36 cellular contexts compared by ENCODE assay signal in genomic region chr15:81853349-81853748, GRCh38.
"Had no signal": no experiment of that assay in that cellular context is flagged by ENCODE, and none has a peak within 500 bp of the region (broad histone marks: within the 10 kb centered on the region; RNA-seq: fewer than 3 reads in every experiment).

No MANE protein-coding gene starts in this region.

- H3K9me3 ChIP-seq: ascending aorta had no signal

- H3K27me3 ChIP-seq: ascending aorta, cardiac muscle cell had no signal

- H3K36me3 Mint-ChIP-seq: activated CD4-positive, alpha-beta memory T cell treated with anti-CD3 and anti-CD28 coated beads for 36 hours; activated naive CD8-positive, alpha-beta T cell; activated naive CD8-positive, alpha-beta T cell treated with anti-CD3 and anti-CD28 coated beads, Interleukin-2, amount 10 ng/mL, durations not matched to agents 7 days and 5 days had no signal

- H3K4me3 ChIP-seq: ascending aorta, cardiac muscle cell had no signal

- H3K4me3 Mint-ChIP-seq: activated B cell treated with CpG ODN at 0.5 μM for 24 hours; activated CD4-positive, alpha-beta memory T cell treated with anti-CD3 and anti-CD28 coated beads for 36 hours; activated CD4-positive, alpha-beta T cell treated with anti-CD3 and anti-CD28 coated beads, Interleukin-2, amount 10 ng/mL, durations not matched to agents 24 days and 14 days; activated CD8-positive, alpha-beta T cell treated with anti-CD3 and anti-CD28 coated beads for 36 hours; activated naive CD4-positive, alpha-beta T cell treated with anti-CD3 and anti-CD28 coated beads for 36 hours; activated naive CD8-positive, alpha-beta T cell; activated naive CD8-positive, alpha-beta T cell treated with anti-CD3 and anti-CD28 coated beads, Interleukin-2, amount 10 ng/mL, durations not matched to agents 7 days and 5 days; activated naive CD8-positive, alpha-beta T cell treated with anti-CD3 and anti-CD28 coated beads, Interleukin-2, amount 50 U/mL, for 24 hours; activated T-cell treated with anti-CD3 and anti-CD28 coated beads, Interleukin-2, amount 50 U/mL, for 4 hours; activated T-cell treated with anti-CD3 and anti-CD28 coated beads, Interleukin-2, amount 50 U/mL, for 72 hours; activated T-helper 1 cell treated with anti-CD3 and anti-CD28 coated beads, Interleukin-12 subunit alpha, Interleukin-12 subunit beta, Interleukin-2, Interleukin-4 antibody, amounts not matched to agents 30 ng/mL and 10 ng/mL and 1 ng/mL, durations not matched to agents 14 hours and 24 hours and 36 hours; activated T-helper 17 cell treated with anti-CD3 and anti-CD28 coated beads, Interleukin-2, amount 50 U/mL, for 72 hours; brain; central memory CD8-positive, alpha-beta T cell; T-helper 1 cell treated with Interleukin-12 subunit alpha and Interleukin-12 subunit beta and Interleukin-4 antibody, amounts not matched to agents 30 μg/mL and 1 μg/mL, for 36 hours; T-helper 2 cell treated with Interferon-gamma antibody and Interleukin-4, amounts not matched to agents 5 μg/mL and 100 μg/mL, for 36 hours had no signal

- H3K36me3 ChIP-seq: ascending aorta, cardiac muscle cell had no signal

- H3K9me3 Mint-ChIP-seq: activated B cell treated with CpG ODN at 0.5 μM for 24 hours; activated CD4-positive, alpha-beta memory T cell treated with anti-CD3 and anti-CD28 coated beads for 36 hours; activated CD4-positive, alpha-beta T cell treated with anti-CD3 and anti-CD28 coated beads, Interleukin-2, amount 10 ng/mL, durations not matched to agents 24 days and 14 days; activated CD8-positive, alpha-beta T cell treated with anti-CD3 and anti-CD28 coated beads for 36 hours; activated naive CD4-positive, alpha-beta T cell treated with anti-CD3 and anti-CD28 coated beads for 36 hours; activated naive CD8-positive, alpha-beta T cell treated with anti-CD3 and anti-CD28 coated beads, Interleukin-2, amount 10 ng/mL, durations not matched to agents 7 days and 5 days; activated naive CD8-positive, alpha-beta T cell treated with anti-CD3 and anti-CD28 coated beads, Interleukin-2, amount 50 U/mL, for 24 hours; activated T-cell treated with anti-CD3 and anti-CD28 coated beads, Interleukin-2, amount 50 U/mL, for 4 hours; activated T-cell treated with anti-CD3 and anti-CD28 coated beads, Interleukin-2, amount 50 U/mL, for 72 hours; activated T-helper 1 cell treated with anti-CD3 and anti-CD28 coated beads, Interleukin-12 subunit alpha, Interleukin-12 subunit beta, Interleukin-2, Interleukin-4 antibody, amounts not matched to agents 30 ng/mL and 10 ng/mL and 1 ng/mL, durations not matched to agents 14 hours and 24 hours and 36 hours; activated T-helper 17 cell treated with anti-CD3 and anti-CD28 coated beads, Interleukin-2, amount 50 U/mL, for 72 hours; brain; central memory CD8-positive, alpha-beta T cell; T-helper 1 cell treated with Interleukin-12 subunit alpha and Interleukin-12 subunit beta and Interleukin-4 antibody, amounts not matched to agents 30 μg/mL and 1 μg/mL, for 36 hours; T-helper 2 cell treated with Interferon-gamma antibody and Interleukin-4, amounts not matched to agents 5 μg/mL and 100 μg/mL, for 36 hours had no signal

- ATAC-seq: activated CD8-positive, alpha-beta T cell treated with anti-CD3 and anti-CD28 coated beads for 36 hours; activated naive CD8-positive, alpha-beta T cell treated with anti-CD3 and anti-CD28 coated beads, Interleukin-2, amount 50 U/mL, for 24 hours; activated T-cell treated with anti-CD3 and anti-CD28 coated beads, Interleukin-2, amount 50 U/mL, for 4 hours; activated T-cell treated with anti-CD3 and anti-CD28 coated beads, Interleukin-2, amount 50 U/mL, for 72 hours; activated T-helper 17 cell treated with anti-CD3 and anti-CD28 coated beads, Interleukin-2, amount 50 U/mL, for 72 hours had no signal

- H3K27ac Mint-ChIP-seq: activated B cell treated with CpG ODN at 0.5 μM for 24 hours; activated CD4-positive, alpha-beta memory T cell treated with anti-CD3 and anti-CD28 coated beads for 36 hours; activated CD4-positive, alpha-beta T cell treated with anti-CD3 and anti-CD28 coated beads, Interleukin-2, amount 10 ng/mL, durations not matched to agents 24 days and 14 days; activated CD8-positive, alpha-beta T cell treated with anti-CD3 and anti-CD28 coated beads for 36 hours; activated naive CD4-positive, alpha-beta T cell treated with anti-CD3 and anti-CD28 coated beads for 36 hours; activated naive CD8-positive, alpha-beta T cell; activated naive CD8-positive, alpha-beta T cell treated with anti-CD3 and anti-CD28 coated beads, Interleukin-2, amount 10 ng/mL, durations not matched to agents 7 days and 5 days; activated naive CD8-positive, alpha-beta T cell treated with anti-CD3 and anti-CD28 coated beads, Interleukin-2, amount 50 U/mL, for 24 hours; activated T-cell treated with anti-CD3 and anti-CD28 coated beads, Interleukin-2, amount 50 U/mL, for 72 hours; activated T-helper 1 cell treated with anti-CD3 and anti-CD28 coated beads, Interleukin-12 subunit alpha, Interleukin-12 subunit beta, Interleukin-2, Interleukin-4 antibody, amounts not matched to agents 30 ng/mL and 10 ng/mL and 1 ng/mL, durations not matched to agents 14 hours and 24 hours and 36 hours; activated T-helper 17 cell treated with anti-CD3 and anti-CD28 coated beads, Interleukin-2, amount 50 U/mL, for 72 hours; T-helper 1 cell treated with Interleukin-12 subunit alpha and Interleukin-12 subunit beta and Interleukin-4 antibody, amounts not matched to agents 30 μg/mL and 1 μg/mL, for 36 hours; T-helper 2 cell treated with Interferon-gamma antibody and Interleukin-4, amounts not matched to agents 5 μg/mL and 100 μg/mL, for 36 hours had no signal

- H3K4me1 Mint-ChIP-seq: activated B cell treated with CpG ODN at 0.5 μM for 24 hours; activated CD4-positive, alpha-beta T cell treated with anti-CD3 and anti-CD28 coated beads, Interleukin-2, amount 10 ng/mL, durations not matched to agents 24 days and 14 days; activated naive CD8-positive, alpha-beta T cell treated with anti-CD3 and anti-CD28 coated beads, Interleukin-2, amount 10 ng/mL, durations not matched to agents 7 days and 5 days; activated naive CD8-positive, alpha-beta T cell treated with anti-CD3 and anti-CD28 coated beads, Interleukin-2, amount 50 U/mL, for 24 hours; activated T-helper 17 cell treated with anti-CD3 and anti-CD28 coated beads, Interleukin-2, amount 50 U/mL, for 72 hours; central memory CD8-positive, alpha-beta T cell had no signal

- H3K4me1 ChIP-seq: ascending aorta had no signal

- H3K27me3 Mint-ChIP-seq: activated CD4-positive, alpha-beta memory T cell treated with anti-CD3 and anti-CD28 coated beads for 36 hours; activated naive CD8-positive, alpha-beta T cell treated with anti-CD3 and anti-CD28 coated beads, Interleukin-2, amount 10 ng/mL, durations not matched to agents 7 days and 5 days had no signal

- DNase-seq: activated B cell treated with CpG ODN at 0.5 μM for 24 hours; activated CD4-positive, alpha-beta memory T cell treated with anti-CD3 and anti-CD28 coated beads for 36 hours; activated CD4-positive, alpha-beta T cell treated with anti-CD3 and anti-CD28 coated beads for 4 hours; activated CD4-positive, alpha-beta T cell treated with anti-CD3 and anti-CD28 coated beads, Interleukin-2, amount 10 ng/mL, durations not matched to agents 24 days and 14 days; activated CD4-positive, alpha-beta T cell treated with anti-CD3 and anti-CD28 coated beads, Interleukin-2, amount 50 U/mL, for 1 hour; activated CD4-positive, alpha-beta T cell treated with anti-CD3 and anti-CD28 coated beads, Interleukin-2, amount 50 U/mL, for 4 hours; activated CD4-positive, CD25-positive, alpha-beta regulatory T cell treated with anti-CD3 and anti-CD28 coated beads, Interleukin-2, amount 50 U/mL, for 72 hours; activated CD8-positive, alpha-beta memory T cell treated with anti-CD3 and anti-CD28 coated beads, Interleukin-2, amount 50 U/mL, for 4 hours; activated CD8-positive, alpha-beta T cell treated with anti-CD3 and anti-CD28 coated beads for 36 hours; activated effector memory CD4-positive, alpha-beta T cell treated with anti-CD3 and anti-CD28 coated beads, Interleukin-2, amount 50 U/mL, for 16 hours; activated gamma-delta T cell treated with Interleukin-2 at 50 U/mL for 16 hours; activated naive CD4-positive, alpha-beta T cell; activated naive CD4-positive, alpha-beta T cell treated with anti-CD3 and anti-CD28 coated beads for 36 hours; activated naive CD4-positive, alpha-beta T cell treated with anti-CD3 and anti-CD28 coated beads, Interleukin-2, amount 50 U/mL, for 16 hours; activated naive CD8-positive, alpha-beta T cell treated with anti-CD3 and anti-CD28 coated beads, Interleukin-2, amount 10 ng/mL, durations not matched to agents 7 days and 5 days; activated naive CD8-positive, alpha-beta T cell treated with anti-CD3 and anti-CD28 coated beads, Interleukin-2, amount 50 U/mL, for 24 hours; activated T-cell treated with anti-CD3 and anti-CD28 coated beads for 4 hours; activated T-cell treated with anti-CD3 and anti-CD28 coated beads, Interleukin-2, amount 50 U/mL, for 1 hour; activated T-cell treated with anti-CD3 and anti-CD28 coated beads, Interleukin-2, amount 50 U/mL, for 4 hours; activated T-cell treated with anti-CD3 and anti-CD28 coated beads, Interleukin-2, amount 50 U/mL, for 72 hours; amygdala; anterior cingulate cortex; caudate nucleus; cerebellar nuclear complex; T-helper 2 cell; T-helper 9 cell had no signal

- H3K27ac ChIP-seq: ascending aorta, cardiac muscle cell, VCaP had no signal
